In the genomic region with DNA sequence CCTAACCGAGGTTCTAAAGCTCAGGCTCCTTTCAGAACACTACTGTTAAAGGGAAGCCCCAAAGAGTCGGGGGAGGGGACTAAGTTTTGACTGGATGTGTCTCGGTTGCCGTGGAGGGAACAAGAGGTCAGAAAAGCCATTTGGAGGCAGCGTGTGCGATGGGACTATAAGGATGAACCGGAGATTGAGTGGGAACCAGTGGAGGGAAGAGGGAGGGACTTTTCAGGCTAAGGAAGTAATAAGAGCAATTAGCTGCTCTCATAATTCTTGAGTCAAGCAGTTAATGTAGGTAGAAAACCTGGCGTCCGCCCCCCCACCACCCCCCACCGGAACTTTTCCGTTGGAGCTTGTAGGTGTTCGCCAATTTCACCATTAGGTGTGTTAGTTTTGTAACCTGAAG, we compare ENCODE assay signal across 8 cellular contexts. TPM values are rescaled to one million over a fixed set of nuclear protein-coding genes. Genes with fewer than 3 reads are reported as not detected.
DNase-seq lines count a peak whose midpoint lies in the region; ATAC-seq, FAIRE-seq and TF ChIP-seq lines count a peak whose summit lies in the region.

No MANE protein-coding gene starts in this region.

- WGBS in smooth muscle cell (ENCODE audit: low lambda C conversion rate), result under 1% methylated on average over 12 of the region's 12 CpGs

- no peaks in the 10 kb centered on the region for H3K36me3 Mint-ChIP-seq in immature natural killer cell

- H3K4me3 ChIP-seq in AG09309 (ENCODE audit: control insufficient read depth, low read depth, low read length) (peak overlapping the region; percentile 88), brain microvascular endothelial cell (ENCODE audit: low read depth, low read length) (peak overlapping the region; percentile 95), smooth muscle cell (peak overlapping the region; percentile 86)

- H3K27ac Mint-ChIP-seq in immature natural killer cell, result peak overlapping the region; percentile 91 to 98 (median 96)

- peak; percentile 61 for FAIRE-seq in GM18507 (lab: Jason Lieb, UNC)

- H2AFZ ChIP-seq in smooth muscle cell (ENCODE audit: low read depth), result peak overlapping the region; percentile 95

- H3K27me3 ChIP-seq in brain microvascular endothelial cell (replicated peaks) (no peaks in the 10 kb centered on the region), smooth muscle cell (ENCODE audit: low read depth) (no peaks in the 10 kb centered on the region)

- H3K9ac ChIP-seq in smooth muscle cell (ENCODE audit: low read depth), result peak overlapping the region; percentile 90

- peak overlapping the region; percentile 88 for H3K4me2 ChIP-seq in smooth muscle cell

- peaks cover 29 to 39% of the 10 kb centered on the region in 2 donors for H3K4me1 Mint-ChIP-seq in immature natural killer cell

- H3F3A ChIP-seq in smooth muscle cell (ENCODE audit: low read depth), result no peaks in the 10 kb centered on the region

- H3K9me3 ChIP-seq in smooth muscle cell (replicated peaks; ENCODE audit: low read depth), result no peaks in the 10 kb centered on the region

- peaks cover 34% of the 10 kb centered on the region for H3K79me2 ChIP-seq in smooth muscle cell (ENCODE audit: low read depth)

- TF ChIP-seq CTCF in AG09309 (IDR thresholded peaks at IDR 0.05; ENCODE audit: control insufficient read depth, insufficient read depth, low read depth, low read length, missing control alignments), result no peak
- TF ChIP-seq CTCF in brain microvascular endothelial cell (IDR thresholded peaks at IDR 0.05; ENCODE audit: low read depth, low read length, missing control alignments), result no peak
- no peak for TF ChIP-seq CTCF in smooth muscle cell (IDR thresholded peaks at IDR 0.05; ENCODE audit: borderline replicate concordance, insufficient read depth, poor library complexity, severe bottlenecking)

- in situ Hi-C loops in brain microvascular endothelial cell (cut with HindIII; ENCODE audit: low pct_ligation_motif_present, low sequenced_read_pairs), result no loop called here

- peaks cover 4 to 8% (median 7%) of the 10 kb centered on the region in 3 donors for H3K27me3 Mint-ChIP-seq in immature natural killer cell (ENCODE audit: low read depth in 3 of 3)

- H3K4me3 Mint-ChIP-seq in immature natural killer cell, result peak overlapping the region; percentile 92 to 98 (median 94)

- no peak for TF ChIP-seq POLR2A in GM18505 (IDR thresholded peaks at IDR 0.05; ENCODE audit: borderline replicate concordance, extremely low read depth, insufficient read depth, insufficient read length)

- H3K4me1 ChIP-seq in smooth muscle cell (ENCODE audit: low read depth), result peaks cover 15% of the 10 kb centered on the region

- peaks cover 34% of the 10 kb centered on the region for H4K20me1 ChIP-seq in smooth muscle cell (ENCODE audit: low read depth)

- peak; percentile 23 for ATAC-seq in HG03439 (IDR thresholded peaks at IDR 0.05; ENCODE audit: unreplicated experiment)
- ATAC-seq in GM18505 (IDR thresholded peaks at IDR 0.05; ENCODE audit: unreplicated experiment), result no peak

- no peaks in the 10 kb centered on the region for H3K36me3 ChIP-seq in brain microvascular endothelial cell (replicated peaks)
- H3K36me3 ChIP-seq in smooth muscle cell (ENCODE audit: low read depth), result no peaks in the 10 kb centered on the region

- H3K27ac ChIP-seq in brain microvascular endothelial cell, result peak overlapping the region; percentile 89
- peak overlapping the region; percentile 86 for H3K27ac ChIP-seq in smooth muscle cell (ENCODE audit: low read depth)

- DNase-seq in AG09309 (ENCODE audit: low read depth) (no peak), GM18507 (ENCODE audit: extremely low spot score, insufficient read length, low read depth) (no peak), RPMI8226 (peak; percentile 55), brain microvascular endothelial cell (peak; percentile 22), immature natural killer cell (peak; percentile 21 to 27 (median 23)), smooth muscle cell (lab: John Stamatoyannopoulos, UW; ENCODE audit: unreplicated experiment) (no peak)

- H3K9me3 Mint-ChIP-seq in immature natural killer cell, result no peaks in the 10 kb centered on the region

RNA-seq across cellular contexts. Expression of a gene that starts 0.5 kb away (rescaled TPM):
- polyA plus RNA-seq in immature natural killer cell (10 to 100 TPM in 2 of 3 donors, 1 to 10 TPM in 1; 8.1 to 38.1 (median 10.5) TPM), smooth muscle cell (41.7 and 66.3 TPM in 2 replicates)
- 57.8 and 62.7 TPM in 2 replicates for total RNA-seq in smooth muscle cell

RNA-seq across cellular contexts. Expression of a gene that starts 59.7 kb away (rescaled TPM):
- polyA plus RNA-seq in immature natural killer cell (1 to 10 TPM; 1.4 to 9.1 (median 8.9) TPM), smooth muscle cell (6.1 and 6.7 TPM in 2 replicates)
- total RNA-seq in smooth muscle cell, result 8.9 and 19.4 TPM in 2 replicates

Comparison
In these comparisons a context has a peak if more than half of its experiments do, and no peak if none do; other contexts are left out.
1. DNase-seq: peak in RPMI8226 (single experiment), brain microvascular endothelial cell (single experiment) and immature natural killer cell (3 of 3); none in AG09309 (single experiment), GM18507 (single experiment) and smooth muscle cell (single experiment).
2. Peak in every context shown above with its lines, with median percentiles within 50 percentile points of each other: H3K4me3 ChIP-seq.